1 cellular context compared by ENCODE assay signal in the genomic region with DNA sequence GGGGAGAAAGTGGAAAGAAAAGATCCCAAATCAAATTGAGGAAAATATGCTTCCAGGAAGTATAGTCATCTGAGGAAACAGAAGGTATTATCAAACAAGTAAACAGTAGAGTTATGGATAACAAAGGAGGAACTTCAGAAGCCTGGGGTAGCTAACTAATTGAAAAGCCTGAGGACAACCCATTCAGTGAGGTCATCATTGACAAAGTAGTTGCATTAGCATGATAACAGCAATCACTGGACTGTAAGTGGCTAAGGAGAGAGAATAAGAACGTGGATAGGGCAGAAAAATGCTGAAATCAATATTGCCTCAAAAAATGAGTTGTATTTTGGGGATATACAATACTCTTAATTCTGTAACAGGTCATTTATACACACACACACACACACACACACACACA.
A peak's percentile ranks its signal among the peaks of the same experiment; 100 is the strongest.
TF ChIP-seq lines count a peak whose summit lies in the region.

No MANE protein-coding gene starts in this region.

TF ChIP-seq in HepG2, 621 proteins besides CTCF, POLR2A, EP300 and RAD21:
- TF ChIP-seq, protein P1, sequence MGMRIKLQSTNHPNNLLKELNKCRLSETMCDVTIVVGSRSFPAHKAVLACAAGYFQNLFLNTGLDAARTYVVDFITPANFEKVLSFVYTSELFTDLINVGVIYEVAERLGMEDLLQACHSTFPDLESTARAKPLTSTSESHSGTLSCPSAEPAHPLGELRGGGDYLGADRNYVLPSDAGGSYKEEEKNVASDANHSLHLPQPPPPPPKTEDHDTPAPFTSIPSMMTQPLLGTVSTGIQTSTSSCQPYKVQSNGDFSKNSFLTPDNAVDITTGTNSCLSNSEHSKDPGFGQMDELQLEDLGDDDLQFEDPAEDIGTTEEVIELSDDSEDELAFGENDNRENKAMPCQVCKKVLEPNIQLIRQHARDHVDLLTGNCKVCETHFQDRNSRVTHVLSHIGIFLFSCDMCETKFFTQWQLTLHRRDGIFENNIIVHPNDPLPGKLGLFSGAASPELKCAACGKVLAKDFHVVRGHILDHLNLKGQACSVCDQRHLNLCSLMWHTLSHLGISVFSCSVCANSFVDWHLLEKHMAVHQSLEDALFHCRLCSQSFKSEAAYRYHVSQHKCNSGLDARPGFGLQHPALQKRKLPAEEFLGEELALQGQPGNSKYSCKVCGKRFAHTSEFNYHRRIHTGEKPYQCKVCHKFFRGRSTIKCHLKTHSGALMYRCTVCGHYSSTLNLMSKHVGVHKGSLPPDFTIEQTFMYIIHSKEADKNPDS (CRISPR knock-in tag; IDR thresholded peaks at IDR 0.05): no peak
- peak; percentile 38 for TF ChIP-seq CREB1 (IDR thresholded peaks at IDR 0.05)
- no peak for TF ChIP-seq CREB1 (CRISPR knock-in tag; IDR thresholded peaks at IDR 0.05)
